ENCODE assay signal across 8 cellular contexts in the genomic region with DNA sequence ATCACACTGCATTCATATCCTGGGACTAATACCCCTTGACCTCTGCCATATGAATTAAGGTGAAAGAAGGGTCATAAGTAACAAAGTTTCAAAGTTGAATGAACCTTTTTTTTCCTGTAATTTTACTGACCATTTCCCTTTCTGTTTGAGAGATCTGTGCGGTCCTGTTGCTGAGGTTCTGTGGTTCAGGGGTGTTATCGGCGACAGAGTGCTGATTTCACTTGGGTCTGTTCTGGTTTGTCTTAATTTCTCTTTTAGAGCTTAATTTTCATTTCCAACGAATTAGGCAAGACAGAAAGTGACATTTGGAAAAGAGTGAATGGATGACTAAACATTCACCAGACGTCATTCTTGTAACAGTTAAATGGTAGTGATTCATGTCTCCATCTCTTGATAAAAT.
DNase-seq lines count a peak whose midpoint lies in the region; ATAC-seq and TF ChIP-seq lines count a peak whose summit lies in the region.
"Not testable (repeated sequence)": the region's sequence is repeated elsewhere in the genome, so short reads cannot be mapped to it uniquely, and the experiment has no call there.

No MANE protein-coding gene starts in this region.

- H3K36me3 Mint-ChIP-seq in CD8-positive, alpha-beta T cell; activated T-helper 1 cell treated with anti-CD3 and anti-CD28 coated beads, Interleukin-12 subunit alpha, Interleukin-12 subunit beta, Interleukin-2, Interleukin-4 antibody, amounts not matched to agents 30 ng/mL and 10 ng/mL and 1 ng/mL, durations not matched to agents 14 hours and 24 hours and 36 hours (ENCODE audit: low read depth); activated naive CD8-positive, alpha-beta T cell treated with anti-CD3 and anti-CD28 coated beads, Interleukin-2, amount 10 ng/mL, durations not matched to agents 7 days and 5 days: not testable (repeated sequence)

- ATAC-seq in CD8-positive, alpha-beta T cell; activated naive CD8-positive, alpha-beta T cell treated with anti-CD3 and anti-CD28 coated beads, Interleukin-2, amount 10 ng/mL, durations not matched to agents 7 days and 5 days (ENCODE audit: low read depth): not testable (repeated sequence)

- in situ Hi-C loops in transverse colon (cut with MboI; ENCODE audit: low pct_ligation_motif_present in 1 of 4, low pct_unique_long_range_greater_than_20kb in 1 of 4, low sequenced_read_pairs in 3 of 4): not testable (repeated sequence)

- H3K79me2 ChIP-seq in OCI-LY3 (ENCODE audit: low read length): not testable (repeated sequence)
- peaks cover 12% of the 10 kb centered on the region for H3K79me2 ChIP-seq in smooth muscle cell (ENCODE audit: low read depth)

- POLR2A ChIA-PET in CD8-positive, alpha-beta T cell (lab: Charles Lee); activated naive CD8-positive, alpha-beta T cell treated with anti-CD3 and anti-CD28 coated beads, Interleukin-2, amount 10 ng/mL, durations not matched to agents 7 days and 5 days (lab: Charles Lee): not testable (repeated sequence)

- not testable (repeated sequence) for H3K36me3 ChIP-seq in CD8-positive, alpha-beta T cell (ENCODE audit: insufficient read depth, low read length); OCI-LY3 (replicated peaks; ENCODE audit: low read depth, low read length); left ventricle myocardium inferior; smooth muscle cell (ENCODE audit: low read depth); transverse colon

- H3K9me3 Mint-ChIP-seq in CD8-positive, alpha-beta T cell; activated T-helper 1 cell treated with anti-CD3 and anti-CD28 coated beads, Interleukin-12 subunit alpha, Interleukin-12 subunit beta, Interleukin-2, Interleukin-4 antibody, amounts not matched to agents 30 ng/mL and 10 ng/mL and 1 ng/mL, durations not matched to agents 14 hours and 24 hours and 36 hours; activated naive CD8-positive, alpha-beta T cell treated with anti-CD3 and anti-CD28 coated beads, Interleukin-2, amount 10 ng/mL, durations not matched to agents 7 days and 5 days: not testable (repeated sequence)

- H3K4me2 ChIP-seq in OCI-LY3 (ENCODE audit: low read length) (peak overlapping the region; percentile 44; the same call in 1 of the 2 replicates), smooth muscle cell (peak overlapping the region; percentile 62)

- 25% methylated on average over 5 of the region's 5 CpGs for WGBS in smooth muscle cell (ENCODE audit: low lambda C conversion rate)
- WGBS in transverse colon (ENCODE audit: low coverage in 1 of 2), 2 donors: 67% methylated on average over 5 of the region's 5 CpGs; no CpG with 5 or more reads in 1 of the 2 donors

- not testable (repeated sequence) for H3K4me1 Mint-ChIP-seq in CD8-positive, alpha-beta T cell (ENCODE audit: low read depth); activated T-helper 1 cell treated with anti-CD3 and anti-CD28 coated beads, Interleukin-12 subunit alpha, Interleukin-12 subunit beta, Interleukin-2, Interleukin-4 antibody, amounts not matched to agents 30 ng/mL and 10 ng/mL and 1 ng/mL, durations not matched to agents 14 hours and 24 hours and 36 hours (ENCODE audit: low read depth)
- peaks cover 11% of the 10 kb centered on the region for H3K4me1 Mint-ChIP-seq in activated naive CD8-positive, alpha-beta T cell treated with anti-CD3 and anti-CD28 coated beads, Interleukin-2, amount 10 ng/mL, durations not matched to agents 7 days and 5 days

- H3K27ac ChIP-seq in CD8-positive, alpha-beta T cell (ENCODE audit: low read depth, low read length): not testable (repeated sequence)
- H3K27ac ChIP-seq in OCI-LY3 (ENCODE audit: low read length) (peak overlapping the region; percentile 80), left ventricle myocardium inferior (replicated peaks) (peak overlapping the region; percentile 16), smooth muscle cell (ENCODE audit: low read depth) (peak overlapping the region; percentile 73), transverse colon (peak overlapping the region in 3 of 4 donors; percentile 39 to 48 (median 41))

- not testable (repeated sequence) for H3K27me3 ChIP-seq in CD8-positive, alpha-beta T cell (ENCODE audit: insufficient read depth, low read length); OCI-LY3 (ENCODE audit: low read depth, low read length); left ventricle myocardium inferior (ENCODE audit: low read depth); smooth muscle cell (ENCODE audit: low read depth); transverse colon

- not testable (repeated sequence) for DNase-seq in CD8-positive, alpha-beta T cell; activated T-helper 1 cell treated with anti-CD3 and anti-CD28 coated beads, Interleukin-12 subunit alpha, Interleukin-12 subunit beta, Interleukin-2, Interleukin-4 antibody, amounts not matched to agents 30 ng/mL and 10 ng/mL and 1 ng/mL, durations not matched to agents 14 hours and 24 hours and 36 hours (ENCODE audit: low spot score); activated naive CD8-positive, alpha-beta T cell treated with anti-CD3 and anti-CD28 coated beads, Interleukin-2, amount 10 ng/mL, durations not matched to agents 7 days and 5 days; left ventricle myocardium inferior; smooth muscle cell (lab: John Stamatoyannopoulos, UW; ENCODE audit: unreplicated experiment); transverse colon
- peak; percentile 60 for DNase-seq in activated CD4-positive, alpha-beta T cell treated with anti-CD3 and anti-CD28 coated beads for 48 hours

- not testable (repeated sequence) for H2AFZ ChIP-seq in OCI-LY3 (ENCODE audit: low read depth, low read length); smooth muscle cell (ENCODE audit: low read depth)

- not testable (repeated sequence) for H3K27me3 Mint-ChIP-seq in CD8-positive, alpha-beta T cell (ENCODE audit: low read depth); activated T-helper 1 cell treated with anti-CD3 and anti-CD28 coated beads, Interleukin-12 subunit alpha, Interleukin-12 subunit beta, Interleukin-2, Interleukin-4 antibody, amounts not matched to agents 30 ng/mL and 10 ng/mL and 1 ng/mL, durations not matched to agents 14 hours and 24 hours and 36 hours (ENCODE audit: insufficient read depth); activated naive CD8-positive, alpha-beta T cell treated with anti-CD3 and anti-CD28 coated beads, Interleukin-2, amount 10 ng/mL, durations not matched to agents 7 days and 5 days

- TF ChIP-seq EP300 in transverse colon (IDR thresholded peaks at IDR 0.05; ENCODE audit: low read depth): not testable (repeated sequence)

- CTCF ChIA-PET in CD8-positive, alpha-beta T cell (lab: Charles Lee): not testable (repeated sequence)

- H3K9ac ChIP-seq in OCI-LY3 (ENCODE audit: low read length) (peak overlapping the region; percentile 59; the same call in 1 of the 2 replicates), smooth muscle cell (ENCODE audit: low read depth) (peak overlapping the region; percentile 31)

- not testable (repeated sequence) for TF ChIP-seq CTCF in CD8-positive, alpha-beta T cell (IDR thresholded peaks at IDR 0.05); OCI-LY3 (IDR thresholded peaks at IDR 0.05; ENCODE audit: low read depth, low read length); left ventricle myocardium inferior (IDR thresholded peaks at IDR 0.05; ENCODE audit: borderline replicate concordance); smooth muscle cell (IDR thresholded peaks at IDR 0.05; ENCODE audit: borderline replicate concordance, insufficient read depth, poor library complexity, severe bottlenecking); transverse colon (IDR thresholded peaks at IDR 0.05)

- not testable (repeated sequence) for H3K4me3 Mint-ChIP-seq in CD8-positive, alpha-beta T cell
- peak overlapping the region; percentile 62 for H3K4me3 Mint-ChIP-seq in activated T-helper 1 cell treated with anti-CD3 and anti-CD28 coated beads, Interleukin-12 subunit alpha, Interleukin-12 subunit beta, Interleukin-2, Interleukin-4 antibody, amounts not matched to agents 30 ng/mL and 10 ng/mL and 1 ng/mL, durations not matched to agents 14 hours and 24 hours and 36 hours
- peak overlapping the region; percentile 45 for H3K4me3 Mint-ChIP-seq in activated naive CD8-positive, alpha-beta T cell treated with anti-CD3 and anti-CD28 coated beads, Interleukin-2, amount 10 ng/mL, durations not matched to agents 7 days and 5 days

- not testable (repeated sequence) for H4K20me1 ChIP-seq in OCI-LY3 (ENCODE audit: insufficient read depth, low read length)
- peaks cover 13% of the 10 kb centered on the region for H4K20me1 ChIP-seq in smooth muscle cell (ENCODE audit: low read depth)

- not testable (repeated sequence) for TF ChIP-seq POLR2A in transverse colon (IDR thresholded peaks at IDR 0.05)

- H3K27ac Mint-ChIP-seq in CD8-positive, alpha-beta T cell: peak overlapping the region; percentile 85
- H3K27ac Mint-ChIP-seq in activated T-helper 1 cell treated with anti-CD3 and anti-CD28 coated beads, Interleukin-12 subunit alpha, Interleukin-12 subunit beta, Interleukin-2, Interleukin-4 antibody, amounts not matched to agents 30 ng/mL and 10 ng/mL and 1 ng/mL, durations not matched to agents 14 hours and 24 hours and 36 hours: peak overlapping the region; percentile 96
- H3K27ac Mint-ChIP-seq in activated naive CD8-positive, alpha-beta T cell treated with anti-CD3 and anti-CD28 coated beads, Interleukin-2, amount 10 ng/mL, durations not matched to agents 7 days and 5 days: peak overlapping the region; percentile 77

- intact Hi-C loops in CD8-positive, alpha-beta T cell (cut with DNase I, micrococcal nuclease); activated T-helper 1 cell treated with anti-CD3 and anti-CD28 coated beads, Interleukin-12 subunit alpha, Interleukin-12 subunit beta, Interleukin-2, Interleukin-4 antibody, amounts not matched to agents 30 ng/mL and 10 ng/mL and 1 ng/mL, durations not matched to agents 14 hours and 24 hours and 36 hours (cut with micrococcal nuclease); left ventricle myocardium inferior (cut with micrococcal nuclease); transverse colon (cut with DNase I; ENCODE audit: low total_unique reads): not testable (repeated sequence)

- not testable (repeated sequence) for H3F3A ChIP-seq in smooth muscle cell (ENCODE audit: low read depth)

- not testable (repeated sequence) for H3K9me3 ChIP-seq in CD8-positive, alpha-beta T cell (ENCODE audit: low read length); OCI-LY3 (ENCODE audit: insufficient read depth, low read length); left ventricle myocardium inferior (replicated peaks); smooth muscle cell (replicated peaks; ENCODE audit: low read depth); transverse colon

- not testable (repeated sequence) for H3K4me1 ChIP-seq in CD8-positive, alpha-beta T cell (ENCODE audit: insufficient read depth, low read length); left ventricle myocardium inferior; smooth muscle cell (ENCODE audit: low read depth); transverse colon
- H3K4me1 ChIP-seq in OCI-LY3 (ENCODE audit: low read length): peaks cover 26% of the 10 kb centered on the region

- H3K4me3 ChIP-seq in CD8-positive, alpha-beta T cell (ENCODE audit: low read depth, low read length); OCI-LY3 (ENCODE audit: low read length); left ventricle myocardium inferior; smooth muscle cell; transverse colon: not testable (repeated sequence)
